In genomic region chr2:212595036-212595654, GRCh38 we compare ENCODE assay signal across 9 cellular contexts. TPM values are rescaled to one million over a fixed set of nuclear protein-coding genes. Genes with fewer than 3 reads are reported as not detected.
A peak's percentile ranks its signal among the peaks of the same experiment; 100 is the strongest.
DNase-seq lines count a peak whose midpoint lies in the region; ATAC-seq and TF ChIP-seq lines count a peak whose summit lies in the region.
"Had no signal": no experiment of that assay in that cellular context is flagged by ENCODE, and none has a peak within 500 bp of the region (broad histone marks: within the 10 kb centered on the region; RNA-seq: fewer than 3 reads in every experiment).

No MANE protein-coding gene starts in this region.

- peak; percentile 5 to 9 for DNase-seq in AML-193 (lab: John Stamatoyannopoulos, UW)
- peak; percentile 14 for DNase-seq in LNCaP clone FGC (ENCODE audit: low read depth)
- peak; percentile 3 for DNase-seq in cerebellum (ENCODE audit: low spot score)
- no peak for DNase-seq in activated CD4-positive, alpha-beta T cell treated with anti-CD3 and anti-CD28 coated beads, Interleukin-2, amount 50 U/mL, for 1 hour
- DNase-seq in effector CD4-positive, alpha-beta T cell, result no peak
- no peak for DNase-seq in HEK293T (ENCODE audit: extremely low spot score)

- ATAC-seq in GM19035 (IDR thresholded peaks at IDR 0.05; ENCODE audit: unreplicated experiment) (peak; percentile 59), HG03457 (IDR thresholded peaks at IDR 0.05; ENCODE audit: unreplicated experiment) (no peak)

- H3K4me3 ChIP-seq in LNCaP clone FGC (ENCODE audit: low read depth, low read length), result no peak overlapping the region
- H3K4me3 ChIP-seq: cardiac muscle cell had no signal

- CTCF ChIA-PET in HEK293T (lab: Yijun Ruan, JAX), result no interaction called here

- TF ChIP-seq CTCF in LNCaP clone FGC (IDR thresholded peaks at IDR 0.05; ENCODE audit: control insufficient read depth, extremely low read depth, insufficient read depth), result peak; percentile 65

- POLR2A ChIA-PET in HEK293T (lab: Yijun Ruan, JAX), result no interaction called here

TF ChIP-seq in HEK293T, 16 proteins besides CTCF, POLR2A, EP300 and RAD21:
- TF ChIP-seq CTBP1 (IDR thresholded peaks at IDR 0.05; ENCODE audit: borderline replicate concordance) (no peak), HDGF (IDR thresholded peaks at IDR 0.05; ENCODE audit: borderline replicate concordance) (no peak), ZNF384 (IDR thresholded peaks at IDR 0.05) (no peak), TARDBP (IDR thresholded peaks at IDR 0.05) (no peak)

RNA-seq across cellular contexts. Expression of gene ERBB4, which starts 56.5 kb away (rescaled TPM):
- total RNA-seq in cerebellum, result 154 TPM

Comparison
In these comparisons a context has a peak if more than half of its experiments do, and no peak if none do; other contexts are left out.
1. DNase-seq: peak in AML-193 (2 of 2), LNCaP clone FGC (single experiment) and cerebellum (single experiment); none in activated CD4-positive, alpha-beta T cell treated with anti-CD3 and anti-CD28 coated beads, Interleukin-2, amount 50 U/mL, for 1 hour (single experiment), effector CD4-positive, alpha-beta T cell (single experiment) and HEK293T (single experiment).